8 cellular contexts compared by ENCODE assay signal in the genomic region with DNA sequence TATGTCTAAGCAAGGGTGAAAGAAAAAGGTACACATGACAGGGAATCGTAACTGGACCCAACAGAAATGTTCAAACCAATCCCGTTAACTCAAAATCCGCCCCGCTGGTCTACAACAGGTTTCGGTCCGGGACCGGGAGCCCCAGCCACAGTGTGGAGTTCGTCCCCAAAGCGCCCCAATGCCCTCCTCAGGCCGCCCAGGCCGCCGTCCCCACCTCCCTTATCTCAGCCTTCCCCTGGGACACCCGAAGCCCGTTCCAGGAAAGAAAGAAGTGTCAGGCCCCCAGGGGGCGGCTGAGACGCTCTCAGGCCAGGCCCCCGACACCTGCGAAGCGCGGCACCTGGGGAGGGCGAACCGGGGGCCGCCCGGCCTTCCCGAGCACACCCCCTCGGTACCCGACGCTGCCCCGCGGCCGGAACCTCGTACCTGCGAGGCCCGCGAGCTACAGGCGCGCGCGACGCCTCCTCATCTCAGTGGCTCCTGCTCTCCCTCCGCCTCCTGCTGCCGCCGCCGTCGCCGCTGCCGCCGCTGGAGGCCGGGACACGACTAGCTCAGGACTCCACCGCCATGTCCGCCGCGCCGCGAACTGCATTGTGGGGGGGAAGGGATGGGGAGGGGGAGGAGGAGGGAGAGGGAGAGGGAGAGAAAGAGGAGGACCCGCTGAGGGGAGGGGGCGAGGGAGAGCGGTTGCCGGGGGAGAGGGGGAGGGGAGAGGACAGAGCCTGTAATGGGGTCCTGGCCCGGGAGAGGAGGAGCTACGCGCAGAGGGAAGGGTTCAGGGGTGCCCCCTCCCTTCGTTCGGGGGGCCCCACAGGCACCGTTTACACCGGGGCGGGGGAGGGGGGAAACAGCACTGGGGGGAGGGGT. TPM values are rescaled to one million over a fixed set of nuclear protein-coding genes. Genes with fewer than 3 reads are reported as not detected.
DNase-seq lines count a peak whose midpoint lies in the region; ATAC-seq and TF ChIP-seq lines count a peak whose summit lies in the region.

A gene with protein sequence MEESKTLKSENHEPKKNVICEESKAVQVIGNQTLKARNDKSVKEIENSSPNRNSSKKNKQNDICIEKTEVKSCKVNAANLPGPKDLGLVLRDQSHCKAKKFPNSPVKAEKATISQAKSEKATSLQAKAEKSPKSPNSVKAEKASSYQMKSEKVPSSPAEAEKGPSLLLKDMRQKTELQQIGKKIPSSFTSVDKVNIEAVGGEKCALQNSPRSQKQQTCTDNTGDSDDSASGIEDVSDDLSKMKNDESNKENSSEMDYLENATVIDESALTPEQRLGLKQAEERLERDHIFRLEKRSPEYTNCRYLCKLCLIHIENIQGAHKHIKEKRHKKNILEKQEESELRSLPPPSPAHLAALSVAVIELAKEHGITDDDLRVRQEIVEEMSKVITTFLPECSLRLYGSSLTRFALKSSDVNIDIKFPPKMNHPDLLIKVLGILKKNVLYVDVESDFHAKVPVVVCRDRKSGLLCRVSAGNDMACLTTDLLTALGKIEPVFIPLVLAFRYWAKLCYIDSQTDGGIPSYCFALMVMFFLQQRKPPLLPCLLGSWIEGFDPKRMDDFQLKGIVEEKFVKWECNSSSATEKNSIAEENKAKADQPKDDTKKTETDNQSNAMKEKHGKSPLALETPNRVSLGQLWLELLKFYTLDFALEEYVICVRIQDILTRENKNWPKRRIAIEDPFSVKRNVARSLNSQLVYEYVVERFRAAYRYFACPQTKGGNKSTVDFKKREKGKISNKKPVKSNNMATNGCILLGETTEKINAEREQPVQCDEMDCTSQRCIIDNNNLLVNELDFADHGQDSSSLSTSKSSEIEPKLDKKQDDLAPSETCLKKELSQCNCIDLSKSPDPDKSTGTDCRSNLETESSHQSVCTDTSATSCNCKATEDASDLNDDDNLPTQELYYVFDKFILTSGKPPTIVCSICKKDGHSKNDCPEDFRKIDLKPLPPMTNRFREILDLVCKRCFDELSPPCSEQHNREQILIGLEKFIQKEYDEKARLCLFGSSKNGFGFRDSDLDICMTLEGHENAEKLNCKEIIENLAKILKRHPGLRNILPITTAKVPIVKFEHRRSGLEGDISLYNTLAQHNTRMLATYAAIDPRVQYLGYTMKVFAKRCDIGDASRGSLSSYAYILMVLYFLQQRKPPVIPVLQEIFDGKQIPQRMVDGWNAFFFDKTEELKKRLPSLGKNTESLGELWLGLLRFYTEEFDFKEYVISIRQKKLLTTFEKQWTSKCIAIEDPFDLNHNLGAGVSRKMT (N-terminal part only) (minus strand): TSS at position 588 of the 867 bp plus-strand sequence. CDS start 26,812 bp downstream, outside the sequence.

- H3K4me1 ChIP-seq in aorta (ENCODE audit: control insufficient read depth in 1 of 2, insufficient read depth in 2 of 2, low read length in 2 of 2), result peaks cover 0 to 1% of the 10 kb centered on the region in 2 donors

- intact Hi-C loops in aorta (cut with DNase I), result loop anchor here in 1 of 2 donors (10.0 kb wide), 1 partner anchor 142 kb away; a partner anchor contains a TSS

- peak; percentile 7 for TF ChIP-seq CTCF in astrocyte of the cerebellum (IDR thresholded peaks at IDR 0.05; ENCODE audit: low read depth, low read length, missing control alignments)

- H3K9me3 ChIP-seq in aorta (ENCODE audit: control insufficient read depth, low read length), result no peaks in the 10 kb centered on the region

- DNase-seq in NCI-H146 (lab: John Stamatoyannopoulos, UW) (peak; percentile 92), T-helper 22 cell (ENCODE audit: low read depth) (peak; percentile 67), astrocyte of the cerebellum (ENCODE audit: low read depth) (peak; percentile 70), hypothalamus (lab: John Stamatoyannopoulos, UW) (peak; percentile 41 to 93 (median 76)), retina (peak; percentile 91), aorta (peak; percentile 82 to 92)

- H3K27me3 ChIP-seq in aorta (ENCODE audit: control insufficient read depth in 1 of 2, insufficient read depth in 2 of 2, low read length in 1 of 2), result no peaks in the 10 kb centered on the region

- H3K36me3 ChIP-seq in aorta (ENCODE audit: control insufficient read depth in 1 of 2, insufficient read depth in 2 of 2, low read length in 1 of 2), result no peaks in the 10 kb centered on the region

- WGBS in aorta, 2 donors, result 1% methylated on average over 45 to 68 of the region's 68 CpGs

- peak; percentile 38 for ATAC-seq in HG02610 (IDR thresholded peaks at IDR 0.05; ENCODE audit: unreplicated experiment)
- ATAC-seq in aorta (ENCODE audit: low FRiP score), result peak; percentile 89

- H3K4me3 ChIP-seq in GM08714 (ENCODE audit: low read length) (peak within 1 kb of the TSS; percentile 86), astrocyte of the cerebellum (ENCODE audit: low read depth, low read length) (peak within 1 kb of the TSS; percentile 78), aorta (ENCODE audit: low read length in 2 of 2) (peak within 1 kb of the TSS; percentile 74 to 95)

- H3K27ac ChIP-seq in aorta (ENCODE audit: low read depth in 1 of 2, low read length in 2 of 2), result peak within 1 kb of the TSS in 1 of 2 donors; percentile 39

- in situ Hi-C loops in astrocyte of the cerebellum (cut with HindIII; ENCODE audit: low sequenced_read_pairs), result no loop called here

RNA-seq across cellular contexts. Expression of the gene that starts here (rescaled TPM):
- total RNA-seq in aorta, result 10 to 100 TPM; 49.2 to 71.5 TPM
- 10 to 100 TPM in 1 of 2 donors, 1 to 10 TPM in 1; 6.3 to 21.4 TPM for polyA plus RNA-seq in aorta
